19 cellular contexts compared by ENCODE assay signal in the genomic region with DNA sequence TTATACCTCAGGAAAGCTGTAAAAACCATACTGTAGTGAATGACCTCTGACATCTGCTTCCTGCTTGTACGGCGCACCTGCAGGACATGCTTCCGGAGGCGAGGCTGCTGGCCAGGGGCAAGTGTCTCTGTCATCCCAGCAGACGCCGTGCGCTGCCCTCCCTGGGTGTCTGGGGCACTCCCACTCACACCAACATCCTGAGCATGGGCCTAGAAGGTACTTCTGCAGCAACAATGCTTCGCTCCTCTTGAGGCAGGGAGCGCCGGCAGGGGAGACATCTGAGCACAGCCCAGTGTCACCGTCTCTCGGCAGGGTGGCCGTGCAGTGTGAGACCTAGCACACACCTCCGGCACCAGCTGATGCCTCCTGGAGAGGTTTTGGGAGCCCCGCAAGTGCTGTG.
DNase-seq lines count a peak whose midpoint lies in the region; ATAC-seq lines count a peak whose summit lies in the region.
"Had no signal": no experiment of that assay in that cellular context is flagged by ENCODE, and none has a peak within 500 bp of the region (broad histone marks: within the 10 kb centered on the region; RNA-seq: fewer than 3 reads in every experiment).

No MANE protein-coding gene starts in this region.

- peaks cover 9 to 20% (median 13%) of the 10 kb centered on the region in 6 donors for H3K9me3 Mint-ChIP-seq in immature natural killer cell

- H3K27ac Mint-ChIP-seq in immature natural killer cell: no peak overlapping the region

- H3K36me3 Mint-ChIP-seq in immature natural killer cell: peaks cover 12 to 23% (median 23%) of the 10 kb centered on the region in 3 donors

- peaks cover 24 to 41% (median 40%) of the 10 kb centered on the region in 3 donors for H3K27me3 Mint-ChIP-seq in immature natural killer cell (ENCODE audit: low read depth in 3 of 3)

- ATAC-seq in Right ventricle myocardium superior (ENCODE audit: poor library complexity): no peak
- ATAC-seq: Panc1 had no signal

- DNase-seq in Right ventricle myocardium superior: peak; percentile 35
- no peak for DNase-seq in cardiac septum (ENCODE audit: low spot score)
- peak; percentile 13 for DNase-seq in NCI-H748 treated with DMSO at 0.1 percent for 48 hours (lab: John Stamatoyannopoulos, UW)
- peak; percentile 82 for DNase-seq in left kidney (ENCODE audit: low read depth, low spot score)
- peak; percentile 62 for DNase-seq in posterior vena cava (ENCODE audit: low spot score)
- DNase-seq in activated CD8-positive, alpha-beta memory T cell treated with anti-CD3 and anti-CD28 coated beads, Interleukin-2, amount 50 U/mL, for 48 hours: no peak
- DNase-seq in activated T-cell treated with anti-CD3 and anti-CD28 coated beads, Interleukin-2, amount 50 U/mL, for 48 hours: no peak
- no peak for DNase-seq in immature natural killer cell
- DNase-seq: DMS53, GDM1, IMR-90, NCI-H1092 treated with DMSO at 0.1 percent for 48 hours, NCI-H1436 treated with DMSO at 0.1 percent for 48 hours, NCI-H1930, NCI-H226, NCI-H510A treated with DMSO at 0.1 percent for 48 hours, NCI-H82 had no signal

- H3K4me3 Mint-ChIP-seq in immature natural killer cell: no peak overlapping the region
- H3K4me3 Mint-ChIP-seq: CD14-positive monocyte had no signal

- intact Hi-C loops in Right ventricle myocardium superior (cut with DNase I): no loop called here
- intact Hi-C loops in cardiac septum (cut with DNase I): no loop called here
- intact Hi-C loops in posterior vena cava (cut with DNase I): no loop called here

- peaks cover 28 to 47% of the 10 kb centered on the region in 2 donors for H3K4me1 Mint-ChIP-seq in immature natural killer cell
- H3K4me1 Mint-ChIP-seq: CD14-positive monocyte had no signal

Comparison
In these comparisons a context has a peak if more than half of its experiments do, and no peak if none do; other contexts are left out.
1. DNase-seq: peak in Right ventricle myocardium superior (single experiment), NCI-H748 treated with DMSO at 0.1 percent for 48 hours (single experiment), left kidney (single experiment) and posterior vena cava (single experiment); none in cardiac septum (single experiment), activated CD8-positive, alpha-beta memory T cell treated with anti-CD3 and anti-CD28 coated beads, Interleukin-2, amount 50 U/mL, for 48 hours (single experiment), activated T-cell treated with anti-CD3 and anti-CD28 coated beads, Interleukin-2, amount 50 U/mL, for 48 hours (0 of 2) and immature natural killer cell (0 of 3).